ENCODE assay signal across 31 cellular contexts in genomic region chr16:77375396-77375795, GRCh38. TPM values are rescaled to one million over a fixed set of nuclear protein-coding genes. Genes with fewer than 3 reads are reported as not detected.
"Had no signal": no experiment of that assay in that cellular context is flagged by ENCODE, and none has a peak within 500 bp of the region (broad histone marks: within the 10 kb centered on the region; RNA-seq: fewer than 3 reads in every experiment).

No MANE protein-coding gene starts in this region.

- H3K36me3 Mint-ChIP-seq: activated CD4-positive, alpha-beta memory T cell treated with anti-CD3 and anti-CD28 coated beads for 36 hours; activated naive CD8-positive, alpha-beta T cell treated with anti-CD3 and anti-CD28 coated beads, Interleukin-2, amount 10 ng/mL, durations not matched to agents 7 days and 5 days had no signal

- H3K27me3 Mint-ChIP-seq: activated B cell treated with CpG ODN at 0.5 μM for 24 hours; activated CD4-positive, alpha-beta memory T cell treated with anti-CD3 and anti-CD28 coated beads for 36 hours had no signal

- FAIRE-seq: RCC 7860 had no signal

- H3K4me3 Mint-ChIP-seq: activated B cell treated with CpG ODN at 0.5 μM for 24 hours; activated CD4-positive, alpha-beta memory T cell treated with anti-CD3 and anti-CD28 coated beads for 36 hours; activated naive CD8-positive, alpha-beta T cell treated with anti-CD3 and anti-CD28 coated beads, Interleukin-2, amount 10 ng/mL, durations not matched to agents 7 days and 5 days; activated T-cell treated with anti-CD3 and anti-CD28 coated beads, Interleukin-2, amount 50 U/mL, for 4 hours; activated T-helper 1 cell treated with anti-CD3 and anti-CD28 coated beads, Interleukin-12 subunit alpha, Interleukin-12 subunit beta, Interleukin-2, Interleukin-4 antibody, amounts not matched to agents 30 ng/mL and 10 ng/mL and 1 ng/mL, durations not matched to agents 14 hours and 24 hours and 36 hours had no signal

- ATAC-seq: activated T-cell treated with anti-CD3 and anti-CD28 coated beads, Interleukin-2, amount 50 U/mL, for 4 hours; PC-3; Right ventricle myocardium inferior had no signal

- DNase-seq: activated B cell treated with CpG ODN at 0.5 μM for 24 hours; activated CD4-positive, alpha-beta memory T cell treated with anti-CD3 and anti-CD28 coated beads for 36 hours; activated CD4-positive, alpha-beta T cell treated with anti-CD3 and anti-CD28 coated beads for 4 hours; activated CD4-positive, alpha-beta T cell treated with anti-CD3 and anti-CD28 coated beads, Interleukin-2, amount 50 U/mL, for 1 hour; activated CD4-positive, CD25-positive, alpha-beta regulatory T cell treated with anti-CD3 and anti-CD28 coated beads, Interleukin-2, amount 50 U/mL, for 72 hours; activated CD8-positive, alpha-beta memory T cell treated with anti-CD3 and anti-CD28 coated beads, Interleukin-2, amount 50 U/mL, for 4 hours; activated naive CD4-positive, alpha-beta T cell treated with anti-CD3 and anti-CD28 coated beads, Interleukin-2, amount 50 U/mL, for 16 hours; activated naive CD8-positive, alpha-beta T cell treated with anti-CD3 and anti-CD28 coated beads, Interleukin-2, amount 10 ng/mL, durations not matched to agents 7 days and 5 days; activated T-cell treated with anti-CD3 and anti-CD28 coated beads for 4 hours; activated T-cell treated with anti-CD3 and anti-CD28 coated beads, Interleukin-2, amount 50 U/mL, for 4 hours; amygdala; brain microvascular endothelial cell; central memory CD4-positive, alpha-beta T cell; NCI-H1105; NCI-H1417 treated with DMSO at 0.1 percent for 48 hours; NCI-H1930; NCI-H2081 treated with DMSO at 0.1 percent for 48 hours; NCI-H510A; NCI-H526; NCI-H748 treated with DMSO at 0.1 percent for 48 hours; NK-92 treated with Interleukin-12 subunit alpha and Interleukin-12 subunit beta, amount 100 ng/mL, for 24 hours; PC-3; SW 1271; T-helper 1 cell; T-helper 2 cell; T-helper 9 cell had no signal

- H3K9me3 Mint-ChIP-seq: activated naive CD8-positive, alpha-beta T cell treated with anti-CD3 and anti-CD28 coated beads, Interleukin-2, amount 10 ng/mL, durations not matched to agents 7 days and 5 days; activated T-helper 1 cell treated with anti-CD3 and anti-CD28 coated beads, Interleukin-12 subunit alpha, Interleukin-12 subunit beta, Interleukin-2, Interleukin-4 antibody, amounts not matched to agents 30 ng/mL and 10 ng/mL and 1 ng/mL, durations not matched to agents 14 hours and 24 hours and 36 hours had no signal

- H3K4me1 Mint-ChIP-seq: activated B cell treated with CpG ODN at 0.5 μM for 24 hours; activated naive CD8-positive, alpha-beta T cell treated with anti-CD3 and anti-CD28 coated beads, Interleukin-2, amount 10 ng/mL, durations not matched to agents 7 days and 5 days had no signal

- H3K27ac ChIP-seq: brain microvascular endothelial cell, RWPE1, VCaP had no signal

- H3K27me3 ChIP-seq: brain microvascular endothelial cell had no signal

- H3K27ac Mint-ChIP-seq: activated B cell treated with CpG ODN at 0.5 μM for 24 hours; activated CD4-positive, alpha-beta memory T cell treated with anti-CD3 and anti-CD28 coated beads for 36 hours; activated naive CD8-positive, alpha-beta T cell treated with anti-CD3 and anti-CD28 coated beads, Interleukin-2, amount 10 ng/mL, durations not matched to agents 7 days and 5 days; activated T-helper 1 cell treated with anti-CD3 and anti-CD28 coated beads, Interleukin-12 subunit alpha, Interleukin-12 subunit beta, Interleukin-2, Interleukin-4 antibody, amounts not matched to agents 30 ng/mL and 10 ng/mL and 1 ng/mL, durations not matched to agents 14 hours and 24 hours and 36 hours had no signal

- H3K36me3 ChIP-seq: brain microvascular endothelial cell had no signal

RNA-seq across cellular contexts. Expression of gene ADAMTS18, which starts 59.4 kb away (rescaled TPM):
- total RNA-seq: activated B cell treated with CpG ODN at 0.5 μM for 24 hours; activated CD4-positive, alpha-beta memory T cell treated with anti-CD3 and anti-CD28 coated beads for 36 hours; activated naive CD8-positive, alpha-beta T cell treated with anti-CD3 and anti-CD28 coated beads, Interleukin-2, amount 10 ng/mL, durations not matched to agents 7 days and 5 days; activated T-cell treated with anti-CD3 and anti-CD28 coated beads, Interleukin-2, amount 50 U/mL, for 4 hours; PC-3; Right ventricle myocardium inferior had no signal
